Comparison of ENCODE assay signal across 22 cellular contexts in the genomic region with DNA sequence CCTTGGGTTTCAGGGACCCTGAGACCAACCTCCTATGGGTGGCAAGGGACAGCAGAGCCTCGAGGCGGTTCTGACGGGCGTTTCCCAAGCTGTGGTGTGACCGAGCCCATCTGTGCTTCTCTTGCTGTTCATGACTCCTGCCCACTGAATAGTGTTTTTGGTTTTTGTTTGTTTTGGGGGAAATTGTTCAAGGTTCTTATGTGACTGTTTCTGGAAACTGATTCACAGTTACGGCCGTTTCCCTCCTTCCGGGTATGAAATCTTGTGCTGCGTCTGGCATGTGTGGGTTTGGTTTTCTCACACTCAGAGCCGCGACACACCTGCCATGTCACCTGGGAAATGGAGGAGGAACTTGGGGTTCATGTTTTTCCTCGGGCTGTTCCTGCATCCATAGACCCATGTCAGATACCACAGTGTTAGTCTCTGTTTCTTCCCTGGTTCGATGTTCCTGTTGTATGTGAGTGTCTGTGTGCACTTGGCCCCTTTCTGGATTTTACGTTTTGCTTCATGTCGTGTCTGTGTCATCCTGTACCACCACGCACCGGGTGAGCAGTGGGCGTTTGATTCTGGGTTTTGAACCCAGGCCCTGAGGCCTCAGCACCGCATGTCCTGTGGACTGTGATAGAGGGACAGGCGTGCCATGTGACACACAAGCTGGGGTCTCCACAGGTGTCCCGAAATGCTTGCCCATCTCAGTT. TPM values are rescaled to one million over a fixed set of nuclear protein-coding genes. Genes with fewer than 3 reads are reported as not detected.
"Had no signal": no experiment of that assay in that cellular context is flagged by ENCODE, and none has a peak within 500 bp of the region (broad histone marks: within the 10 kb centered on the region; RNA-seq: fewer than 3 reads in every experiment).

No MANE protein-coding gene starts in this region.

- H3K4me3 ChIP-seq: breast epithelium, testis, transverse colon had no signal

- DNase-seq: activated CD4-positive, alpha-beta T cell treated with anti-CD3 and anti-CD28 coated beads for 1 hour; activated gamma-delta T cell treated with Interleukin-2 at 50 U/mL for 16 hours; central memory CD4-positive, alpha-beta T cell; foreskin fibroblast; hippocampal formation; left cardiac atrium; mammary epithelial cell; naive B cell; posterior cingulate gyrus; stimulated activated CD4-positive, alpha-beta T cell treated with anti-CD3 and anti-CD28 coated beads, Interleukin-15, amount 100 ng/mL, for 24 hours; stimulated activated naive CD8-positive, alpha-beta T cell treated with anti-CD3 and anti-CD28 coated beads, Interleukin-15, Interleukin-2, amounts not matched to agents 100 U/mL and 50 U/mL, for 24 hours; testis; transverse colon had no signal

- H3K4me3 Mint-ChIP-seq: activated naive CD4-positive, alpha-beta T cell treated with anti-CD3 and anti-CD28 coated beads, Interleukin-2, amount 50 U/mL, for 24 hours; activated T-helper 1 cell treated with anti-CD3 and anti-CD28 coated beads, Interleukin-12 subunit alpha, Interleukin-12 subunit beta, Interleukin-2, Interleukin-4 antibody, amounts not matched to agents 30 ng/mL and 10 ng/mL and 1 ng/mL, durations not matched to agents 14 hours and 24 hours and 36 hours; mesothelial cell of epicardium; naive B cell had no signal

- H3K27ac Mint-ChIP-seq: activated naive CD4-positive, alpha-beta T cell treated with anti-CD3 and anti-CD28 coated beads, Interleukin-2, amount 50 U/mL, for 24 hours; activated T-helper 1 cell treated with anti-CD3 and anti-CD28 coated beads, Interleukin-12 subunit alpha, Interleukin-12 subunit beta, Interleukin-2, Interleukin-4 antibody, amounts not matched to agents 30 ng/mL and 10 ng/mL and 1 ng/mL, durations not matched to agents 14 hours and 24 hours and 36 hours; mesothelial cell of epicardium had no signal

- H3K36me3 ChIP-seq: breast epithelium had no signal

- H3K27me3 Mint-ChIP-seq: activated naive CD4-positive, alpha-beta T cell treated with anti-CD3 and anti-CD28 coated beads, Interleukin-2, amount 50 U/mL, for 24 hours; naive B cell had no signal

- FAIRE-seq: keratinocyte, urothelium cell line had no signal

- H3K9me3 Mint-ChIP-seq: activated naive CD4-positive, alpha-beta T cell treated with anti-CD3 and anti-CD28 coated beads, Interleukin-2, amount 50 U/mL, for 24 hours; activated T-helper 1 cell treated with anti-CD3 and anti-CD28 coated beads, Interleukin-12 subunit alpha, Interleukin-12 subunit beta, Interleukin-2, Interleukin-4 antibody, amounts not matched to agents 30 ng/mL and 10 ng/mL and 1 ng/mL, durations not matched to agents 14 hours and 24 hours and 36 hours; mesothelial cell of epicardium; naive B cell had no signal

- H3K4me1 ChIP-seq: breast epithelium, testis, transverse colon had no signal

- H3K4me1 Mint-ChIP-seq: mesothelial cell of epicardium had no signal

- H3K9me3 ChIP-seq: breast epithelium, testis, transverse colon had no signal

- ATAC-seq: left cardiac atrium; right cardiac atrium; stimulated activated naive CD8-positive, alpha-beta T cell treated with anti-CD3 and anti-CD28 coated beads, Interleukin-15, Interleukin-2, amounts not matched to agents 100 U/mL and 50 U/mL, for 24 hours had no signal

- H3K27ac ChIP-seq: breast epithelium, testis, transverse colon had no signal

- H3K27me3 ChIP-seq: breast epithelium, testis, transverse colon had no signal

RNA-seq across cellular contexts. Expression of a gene that starts 29.3 kb away (rescaled TPM):
- total RNA-seq: breast epithelium, esophagus mucosa had no signal
- polyA plus RNA-seq: neural cell had no signal

RNA-seq across cellular contexts. Expression of a gene that starts 36.3 kb away (rescaled TPM):
- polyA plus RNA-seq: keratinocyte had no signal
